ENCODE assay signal across 11 cellular contexts in the genomic region with DNA sequence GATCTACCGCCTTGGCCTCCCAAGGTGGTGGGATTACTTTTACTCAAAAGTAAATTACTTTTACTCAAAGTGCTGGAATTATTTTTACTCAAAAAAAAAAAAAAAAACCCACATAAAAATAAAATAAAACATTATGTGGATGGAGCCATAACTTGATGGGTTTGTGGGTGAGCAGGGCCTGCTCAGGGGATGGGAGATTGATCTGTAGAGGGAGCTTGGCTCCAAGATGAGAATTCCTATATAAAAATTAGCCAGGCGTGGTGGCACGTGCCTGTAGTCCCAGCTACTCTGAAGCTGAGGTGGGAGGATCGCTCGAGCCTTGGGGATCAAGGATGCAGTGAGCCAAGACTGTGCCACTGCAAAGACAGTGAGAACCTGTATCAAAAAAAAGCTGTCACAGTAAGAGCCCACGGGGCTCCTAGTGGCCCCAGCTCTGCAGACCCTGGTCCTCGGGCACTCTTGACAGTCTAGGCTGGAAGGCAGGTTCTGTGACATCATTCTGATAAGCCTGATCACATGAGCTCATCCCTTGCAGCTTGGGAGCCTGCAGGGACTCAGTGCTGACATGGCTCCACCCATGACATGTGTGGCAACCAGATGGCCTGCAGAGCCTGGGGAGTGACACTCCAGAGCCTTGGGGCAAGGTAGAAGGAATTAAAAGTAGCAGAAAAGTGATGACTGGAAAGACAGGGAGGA. TPM values are rescaled to one million over a fixed set of nuclear protein-coding genes. Genes with fewer than 3 reads are reported as not detected.
DNase-seq lines count a peak whose midpoint lies in the region; ATAC-seq, FAIRE-seq and TF ChIP-seq lines count a peak whose summit lies in the region.
"Had no signal": no experiment of that assay in that cellular context is flagged by ENCODE, and none has a peak within 500 bp of the region (broad histone marks: within the 10 kb centered on the region; RNA-seq: fewer than 3 reads in every experiment).

No MANE protein-coding gene starts in this region.

- H3K27me3 ChIP-seq in SK-N-SH (ENCODE audit: insufficient read depth) = no peaks in the 10 kb centered on the region
- H3K27me3 ChIP-seq: BLaER1 had no signal

- peaks cover 15 to 19% of the 10 kb centered on the region in 2 experiments for H3K36me3 ChIP-seq in SK-N-SH (replicated peaks in 1 of 2; ENCODE audit: control insufficient read depth in 1 of 2, insufficient read depth in 2 of 2, low read length in 1 of 2)

- H4K20me1 ChIP-seq in SK-N-SH (ENCODE audit: insufficient read depth) = no peaks in the 10 kb centered on the region; the same call in 1 of the 2 replicates

- H3K4me2 ChIP-seq in SK-N-SH = no peak overlapping the region
- H3K4me2 ChIP-seq: BLaER1 had no signal

- H3K9ac ChIP-seq in SK-N-SH = no peak overlapping the region
- H3K9ac ChIP-seq: BLaER1 had no signal

- no peak for TF ChIP-seq CTCF in SK-N-SH (IDR thresholded peaks at IDR 0.05)

- H3F3A ChIP-seq in SK-N-SH (replicated peaks; ENCODE audit: insufficient read depth) = no peaks in the 10 kb centered on the region

- DNase-seq in AG20443 (ENCODE audit: low spot score) = peak; percentile 70
- peak; percentile 48 for DNase-seq in HuH-7.5 (ENCODE audit: low spot score)
- DNase-seq in SK-N-SH = peak; percentile 91
- peak; percentile 49 for DNase-seq in hepatic stellate cell (ENCODE audit: low spot score)
- no peak for DNase-seq in stimulated activated CD4-positive, alpha-beta T cell treated with anti-CD3 and anti-CD28 coated beads, Interleukin-4, amount 100 ng/mL, for 24 hours
- DNase-seq in GM12892 (ENCODE audit: insufficient read length) = no peak
- DNase-seq: natural killer cell had no signal

- no peak overlapping the region for H3K4me3 ChIP-seq in SK-N-SH (ENCODE audit: low read depth in 2 of 2, low read length in 1 of 2)
- H3K4me3 ChIP-seq: BLaER1 had no signal

- peak in 1 of 2 experiments; percentile 73; a peak in 2 of 4 replicates for TF ChIP-seq EP300 in SK-N-SH (IDR thresholded peaks at IDR 0.05; ENCODE audit: borderline replicate concordance in 1 of 2, low read depth in 1 of 2, low read length in 1 of 2)

- POLR2A ChIA-PET in SK-N-SH (lab: Yijun Ruan, JAX) = interaction anchor here (0.7 to 1.3 kb wide), 3 partner anchors 14 to 127 kb away, joined by 3 to 14 read pairs (median 4); a partner anchor contains a TSS

- ATAC-seq in HG03432 (IDR thresholded peaks at IDR 0.05; ENCODE audit: unreplicated experiment) (no peak), GM18873 (IDR thresholded peaks at IDR 0.05; ENCODE audit: low FRiP score, unreplicated experiment) (no peak)

- H2AFZ ChIP-seq in SK-N-SH (ENCODE audit: low read depth) = no peak overlapping the region

- no peaks in the 10 kb centered on the region for H3K9me3 ChIP-seq in SK-N-SH
- H3K9me3 ChIP-seq: BLaER1 had no signal

- no peak for TF ChIP-seq POLR2A in GM12892 (IDR thresholded peaks at IDR 0.05; ENCODE audit: low read depth, low read length)

- peak overlapping the region in 1 of 2 experiments; percentile 73; a peak in 2 of 4 replicates for H3K27ac ChIP-seq in SK-N-SH (ENCODE audit: low read depth in 2 of 2, low read length in 1 of 2)
- H3K27ac ChIP-seq: BLaER1 had no signal

- H3K79me2 ChIP-seq in SK-N-SH (ENCODE audit: insufficient read depth) = peaks cover 10% of the 10 kb centered on the region; the same call in 1 of the 2 replicates

- no peak for FAIRE-seq in GM12892 (lab: Jason Lieb, UNC)
- FAIRE-seq: colon had no signal

- H3K9me2 ChIP-seq in SK-N-SH = no peaks in the 10 kb centered on the region

- CTCF ChIA-PET in SK-N-SH (lab: Yijun Ruan, JAX) = interaction anchor here (0.5 to 4.1 kb wide), 14 partner anchors 11 to 258 kb away, joined by 3 to 25 read pairs (median 3); a partner anchor contains a TSS

- H3K4me1 ChIP-seq in SK-N-SH (ENCODE audit: control insufficient read depth in 1 of 2, insufficient read depth in 2 of 2, low read depth in 1 of 2, low read length in 1 of 2) = peaks cover 0 to 15% of the 10 kb centered on the region in 2 experiments; a peak in 1 of 4 replicates

- peak; percentile 44; the same call in 1 of the 2 replicates for TF ChIP-seq RAD21 in SK-N-SH (IDR thresholded peaks at IDR 0.05; ENCODE audit: low read length)

- WGBS in SK-N-SH (ENCODE audit: low lambda C conversion rate) = 71% methylated on average over 7 of the region's 7 CpGs

TF ChIP-seq in SK-N-SH, 30 proteins besides CTCF, POLR2A, EP300 and RAD21 (continues in another document):
- no peak for TF ChIP-seq FOSL2 (IDR thresholded peaks at IDR 0.05; ENCODE audit: borderline replicate concordance, low read depth)
- TF ChIP-seq, protein P1, sequence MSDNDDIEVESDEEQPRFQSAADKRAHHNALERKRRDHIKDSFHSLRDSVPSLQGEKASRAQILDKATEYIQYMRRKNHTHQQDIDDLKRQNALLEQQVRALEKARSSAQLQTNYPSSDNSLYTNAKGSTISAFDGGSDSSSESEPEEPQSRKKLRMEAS (IDR thresholded peaks at IDR 0.05; ENCODE audit: low read depth) = no peak
- no peak for TF ChIP-seq TAF1 (IDR thresholded peaks at IDR 0.05; ENCODE audit: borderline replicate concordance, low read depth, low read length)
- no peak for TF ChIP-seq NRF1 (IDR thresholded peaks at IDR 0.05; ENCODE audit: low read depth, low read length)
- TF ChIP-seq JUND (IDR thresholded peaks at IDR 0.05) = no peak
- TF ChIP-seq SIN3A (IDR thresholded peaks at IDR 0.05; ENCODE audit: borderline replicate concordance, low read depth, low read length) = no peak
- no peak for TF ChIP-seq RFX5 (IDR thresholded peaks at IDR 0.05; ENCODE audit: low read length)
- TF ChIP-seq YY1 (IDR thresholded peaks at IDR 0.05; ENCODE audit: low read depth) = no peak
- TF ChIP-seq EZH2phosphoT487 (IDR thresholded peaks at IDR 0.05; ENCODE audit: borderline replicate concordance, low read depth) = no peak
- TF ChIP-seq TCF12 (IDR thresholded peaks at IDR 0.05) = peak; percentile 69
- TF ChIP-seq GABPA (IDR thresholded peaks at IDR 0.05; ENCODE audit: low read depth) = no peak
- TF ChIP-seq, protein P2, sequence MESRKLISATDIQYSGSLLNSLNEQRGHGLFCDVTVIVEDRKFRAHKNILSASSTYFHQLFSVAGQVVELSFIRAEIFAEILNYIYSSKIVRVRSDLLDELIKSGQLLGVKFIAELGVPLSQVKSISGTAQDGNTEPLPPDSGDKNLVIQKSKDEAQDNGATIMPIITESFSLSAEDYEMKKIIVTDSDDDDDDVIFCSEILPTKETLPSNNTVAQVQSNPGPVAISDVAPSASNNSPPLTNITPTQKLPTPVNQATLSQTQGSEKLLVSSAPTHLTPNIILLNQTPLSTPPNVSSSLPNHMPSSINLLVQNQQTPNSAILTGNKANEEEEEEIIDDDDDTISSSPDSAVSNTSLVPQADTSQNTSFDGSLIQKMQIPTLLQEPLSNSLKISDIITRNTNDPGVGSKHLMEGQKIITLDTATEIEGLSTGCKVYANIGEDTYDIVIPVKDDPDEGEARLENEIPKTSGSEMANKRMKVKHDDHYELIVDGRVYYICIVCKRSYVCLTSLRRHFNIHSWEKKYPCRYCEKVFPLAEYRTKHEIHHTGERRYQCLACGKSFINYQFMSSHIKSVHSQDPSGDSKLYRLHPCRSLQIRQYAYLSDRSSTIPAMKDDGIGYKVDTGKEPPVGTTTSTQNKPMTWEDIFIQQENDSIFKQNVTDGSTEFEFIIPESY (IDR thresholded peaks at IDR 0.05; ENCODE audit: borderline replicate concordance, low read depth) = no peak
- TF ChIP-seq FOXJ3 (CRISPR knock-in tag; IDR thresholded peaks at IDR 0.05) = peak; percentile 54; the same call in 1 of the 2 replicates
- no peak for TF ChIP-seq NFIC (IDR thresholded peaks at IDR 0.05; ENCODE audit: borderline replicate concordance)
- no peak for TF ChIP-seq RCOR1 (IDR thresholded peaks at IDR 0.05; ENCODE audit: low read length)
- TF ChIP-seq SMC3 (IDR thresholded peaks at IDR 0.05; ENCODE audit: low read depth, low read length) = no peak
- no peak for TF ChIP-seq POLR2AphosphoS5 (IDR thresholded peaks at IDR 0.05; ENCODE audit: low read depth, low read length)
- TF ChIP-seq, protein P3, sequence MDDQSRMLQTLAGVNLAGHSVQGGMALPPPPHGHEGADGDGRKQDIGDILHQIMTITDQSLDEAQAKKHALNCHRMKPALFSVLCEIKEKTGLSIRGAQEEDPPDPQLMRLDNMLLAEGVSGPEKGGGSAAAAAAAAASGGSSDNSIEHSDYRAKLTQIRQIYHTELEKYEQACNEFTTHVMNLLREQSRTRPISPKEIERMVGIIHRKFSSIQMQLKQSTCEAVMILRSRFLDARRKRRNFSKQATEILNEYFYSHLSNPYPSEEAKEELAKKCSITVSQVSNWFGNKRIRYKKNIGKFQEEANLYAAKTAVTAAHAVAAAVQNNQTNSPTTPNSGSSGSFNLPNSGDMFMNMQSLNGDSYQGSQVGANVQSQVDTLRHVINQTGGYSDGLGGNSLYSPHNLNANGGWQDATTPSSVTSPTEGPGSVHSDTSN (IDR thresholded peaks at IDR 0.05) = no peak
- no peak for TF ChIP-seq RXRA (IDR thresholded peaks at IDR 0.05; ENCODE audit: borderline replicate concordance, low read depth)
- no peak for TF ChIP-seq FOXM1 (IDR thresholded peaks at IDR 0.05; ENCODE audit: low read depth)
- TF ChIP-seq GATA2 (CRISPR knock-in tag; IDR thresholded peaks at IDR 0.05) = peak; percentile 62; the same call in 1 of the 2 replicates
- peak; percentile 60 for TF ChIP-seq CHD2 (IDR thresholded peaks at IDR 0.05; ENCODE audit: low read length, partially characterized antibody)
- TF ChIP-seq TEAD4 (IDR thresholded peaks at IDR 0.05; ENCODE audit: borderline replicate concordance, insufficient read depth) = no peak

RNA-seq across cellular contexts. Expression of a gene that starts 42.5 kb away (rescaled TPM):
- polyA plus RNA-seq in SK-N-SH (2012; rRNA removed) = 11.4 and 19.9 TPM in 2 replicates
- polyA plus RNA-seq in SK-N-SH (2012; cell fraction: cytosol; rRNA removed) = 6.6 and 13.1 TPM in 2 replicates
- polyA plus RNA-seq in SK-N-SH (2012; cell fraction: nucleus; rRNA removed) = 13.6 and 16.1 TPM in 2 replicates
- polyA plus RNA-seq in GM12892 (2012; ENCODE audit: missing spikeins) = 37.6 TPM

RNA-seq across cellular contexts. Expression of a gene that starts 49.7 kb away (rescaled TPM):
- polyA plus RNA-seq in SK-N-SH (2012; rRNA removed) = 56.0 and 61.1 TPM in 2 replicates
- 50.2 and 54.3 TPM in 2 replicates for polyA plus RNA-seq in SK-N-SH (2012; cell fraction: cytosol; rRNA removed)
- polyA plus RNA-seq in SK-N-SH (2012; cell fraction: nucleus; rRNA removed) = 50.3 and 61.2 TPM in 2 replicates
- 28.4 TPM for polyA plus RNA-seq in GM12892 (2012; ENCODE audit: missing spikeins)

RNA-seq across cellular contexts. Expression of a gene that starts 58.0 kb away (rescaled TPM):
- 9.7 and 10.4 TPM in 2 replicates for polyA plus RNA-seq in SK-N-SH (2012; rRNA removed)
- polyA plus RNA-seq in SK-N-SH (2012; cell fraction: cytosol; rRNA removed) = 2.3 and 3.3 TPM in 2 replicates
- polyA plus RNA-seq in SK-N-SH (2012; cell fraction: nucleus; rRNA removed) = 47.7 and 71.8 TPM in 2 replicates
- polyA plus RNA-seq in GM12892 (2012; ENCODE audit: missing spikeins) = 10.1 TPM

Comparison
In these comparisons a context has a peak if more than half of its experiments do, and no peak if none do; other contexts are left out.
1. DNase-seq: peak in AG20443 (single experiment), HuH-7.5 (single experiment), SK-N-SH (single experiment) and hepatic stellate cell (single experiment); none in stimulated activated CD4-positive, alpha-beta T cell treated with anti-CD3 and anti-CD28 coated beads, Interleukin-4, amount 100 ng/mL, for 24 hours (single experiment) and GM12892 (single experiment).